ENCODE assay signal across 30 cellular contexts in the genomic region with DNA sequence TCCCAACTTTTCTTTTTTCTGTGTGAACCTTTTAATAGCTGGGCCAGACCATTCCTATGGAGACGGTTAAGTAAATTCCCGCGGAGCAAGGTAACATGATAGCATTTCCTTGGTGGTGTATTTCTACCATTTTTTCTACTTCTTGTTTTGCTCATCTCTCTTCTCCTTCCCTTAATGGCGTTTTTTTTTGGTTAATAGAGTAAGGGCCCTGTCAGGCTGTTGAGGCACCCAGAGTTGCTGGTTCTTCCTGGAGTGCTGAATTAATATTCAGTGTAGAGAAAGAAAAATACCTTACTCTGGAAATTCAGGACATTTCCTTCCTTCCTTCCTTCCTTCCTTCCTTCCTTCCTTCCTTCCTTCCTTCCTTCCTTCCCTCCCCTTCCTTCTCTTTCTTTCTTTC.
"Had no signal": no experiment of that assay in that cellular context is flagged by ENCODE, and none has a peak within 500 bp of the region (broad histone marks: within the 10 kb centered on the region; RNA-seq: fewer than 3 reads in every experiment).

No MANE protein-coding gene starts in this region.

- H3K4me1 Mint-ChIP-seq: stimulated activated effector memory CD8-positive, alpha-beta T cell treated with anti-CD3 and anti-CD28 coated beads, Interleukin-12 subunit alpha, Interleukin-12 subunit beta, amount 100 ng/mL, for 72 hours; stimulated activated naive B cell treated with anti-CD40 and anti-IgM and Interleukin-4, amounts not matched to agents 10 μg/mL and 1 μg/mL and 100 μg/mL, for 72 hours had no signal

- H3K4me1 ChIP-seq: parathyroid adenoma, psoas muscle, sigmoid colon, stomach, thyroid gland, tibial nerve, upper lobe of left lung, uterus had no signal

- H3K36me3 ChIP-seq: neutrophil, ovary, right lobe of liver, sigmoid colon, stomach, thoracic aorta, thyroid gland, tibial nerve, upper lobe of left lung, uterus had no signal

- H3K36me3 Mint-ChIP-seq: naive thymus-derived CD8-positive, alpha-beta T cell; natural killer cell treated with Interleukin-12 subunit alpha and Interleukin-12 subunit beta and Interleukin-15 and Interleukin-18, amount 100 ng/mL, for 72 hours; stimulated activated effector memory CD8-positive, alpha-beta T cell treated with anti-CD3 and anti-CD28 coated beads, Interleukin-12 subunit alpha, Interleukin-12 subunit beta, amount 100 ng/mL, for 72 hours had no signal

- H3K27me3 ChIP-seq: neutrophil, ovary, right lobe of liver, sigmoid colon, stomach, thyroid gland, tibial nerve, upper lobe of left lung, uterus had no signal

- H3K27ac ChIP-seq: neutrophil, ovary, parathyroid adenoma, psoas muscle, right lobe of liver, sigmoid colon, stomach, thoracic aorta, thyroid gland, upper lobe of left lung, uterus had no signal

- H3K9me3 Mint-ChIP-seq: natural killer cell treated with Interleukin-12 subunit alpha and Interleukin-12 subunit beta and Interleukin-15 and Interleukin-18, amount 100 ng/mL, for 72 hours; nephron progenitor cell; neural crest cell; stimulated activated effector memory CD8-positive, alpha-beta T cell treated with anti-CD3 and anti-CD28 coated beads, Interleukin-12 subunit alpha, Interleukin-12 subunit beta, amount 100 ng/mL, for 72 hours; stimulated activated naive B cell treated with anti-CD40 and anti-IgM and Interleukin-4, amounts not matched to agents 10 μg/mL and 1 μg/mL and 100 μg/mL, for 72 hours; stimulated activated naive CD8-positive, alpha-beta T cell treated with anti-CD3 and anti-CD28 coated beads, Interleukin-15, Interleukin-2, amounts not matched to agents 100 ng/mL and 50 ng/mL, for 24 hours had no signal

- H3K9ac ChIP-seq: parathyroid adenoma had no signal

- H3K4me3 Mint-ChIP-seq: naive thymus-derived CD8-positive, alpha-beta T cell; natural killer cell treated with Interleukin-12 subunit alpha and Interleukin-12 subunit beta and Interleukin-15 and Interleukin-18, amount 100 ng/mL, for 72 hours; nephron progenitor cell; neural crest cell; stimulated activated effector memory CD8-positive, alpha-beta T cell treated with anti-CD3 and anti-CD28 coated beads, Interleukin-12 subunit alpha, Interleukin-12 subunit beta, amount 100 ng/mL, for 72 hours; stimulated activated naive B cell treated with anti-CD40 and anti-IgM and Interleukin-4, amounts not matched to agents 10 μg/mL and 1 μg/mL and 100 μg/mL, for 72 hours; stimulated activated naive CD8-positive, alpha-beta T cell treated with anti-CD3 and anti-CD28 coated beads, Interleukin-15, Interleukin-2, amounts not matched to agents 100 ng/mL and 50 ng/mL, for 24 hours had no signal

- H3K4me3 ChIP-seq: ovary, psoas muscle, right lobe of liver, sigmoid colon, stomach, thoracic aorta, thyroid gland, tibial nerve, upper lobe of left lung, uterus had no signal

- H3K79me2 ChIP-seq: parathyroid adenoma had no signal

- H3K9me3 ChIP-seq: neutrophil, ovary, psoas muscle, right lobe of liver, sigmoid colon, stomach, thoracic aorta, thyroid gland, tibial nerve, upper lobe of left lung, uterus had no signal

- DNase-seq: naive thymus-derived CD8-positive, alpha-beta T cell; nephron progenitor cell; nucleus accumbens; ovary; posterior cingulate gyrus; psoas muscle; right cardiac atrium; right lobe of liver; sigmoid colon; small intestine; stimulated activated CD4-positive, alpha-beta T cell treated with anti-CD3 and anti-CD28 coated beads, Interleukin-15, amount 100 ng/mL, for 24 hours; stimulated activated CD4-positive, alpha-beta T cell treated with anti-CD3 and anti-CD28 coated beads, Interleukin-2, amount 100 ng/mL, for 24 hours; stimulated activated CD4-positive, alpha-beta T cell treated with anti-CD3 and anti-CD28 coated beads, Interleukin-2, amount 100 ng/mL, for 48 hours; stimulated activated CD4-positive, alpha-beta T cell treated with anti-CD3 and anti-CD28 coated beads, Interleukin-4, amount 100 ng/mL, for 24 hours; stimulated activated naive B cell treated with anti-CD40 and anti-IgM and Interleukin-4, amounts not matched to agents 10 μg/mL and 1 μg/mL and 100 μg/mL, for 72 hours; stimulated activated naive CD4-positive, alpha-beta T cell treated with Interleukin-2 at 50 U/mL for 16 hours; stomach; thyroid gland; trophoblast cell; upper lobe of left lung; uterus had no signal

- H3K27me3 Mint-ChIP-seq: naive thymus-derived CD8-positive, alpha-beta T cell; natural killer cell treated with Interleukin-12 subunit alpha and Interleukin-12 subunit beta and Interleukin-15 and Interleukin-18, amount 100 ng/mL, for 72 hours; stimulated activated naive B cell treated with anti-CD40 and anti-IgM and Interleukin-4, amounts not matched to agents 10 μg/mL and 1 μg/mL and 100 μg/mL, for 72 hours; stimulated activated naive CD8-positive, alpha-beta T cell treated with anti-CD3 and anti-CD28 coated beads, Interleukin-15, Interleukin-2, amounts not matched to agents 100 ng/mL and 50 ng/mL, for 24 hours had no signal

- H3K27ac Mint-ChIP-seq: natural killer cell treated with Interleukin-12 subunit alpha and Interleukin-12 subunit beta and Interleukin-15 and Interleukin-18, amount 100 ng/mL, for 72 hours; nephron progenitor cell; progenitor cell of endocrine pancreas; stimulated activated naive CD8-positive, alpha-beta T cell treated with anti-CD3 and anti-CD28 coated beads, Interleukin-15, Interleukin-2, amounts not matched to agents 100 ng/mL and 50 ng/mL, for 24 hours had no signal

- FAIRE-seq: small intestine had no signal

- H2AFZ ChIP-seq: parathyroid adenoma had no signal
